Comparison of ENCODE assay signal across 8 cellular contexts in genomic region chr18:54263904-54264336, GRCh38. TPM values are rescaled to one million over a fixed set of nuclear protein-coding genes. Genes with fewer than 3 reads are reported as not detected.
DNase-seq lines count a peak whose midpoint lies in the region; ATAC-seq and TF ChIP-seq lines count a peak whose summit lies in the region.

No MANE protein-coding gene starts in this region.

- peak overlapping the region; percentile 17; the same call in 1 of the 2 replicates for H2AFZ ChIP-seq in KMS-11 (ENCODE audit: low read depth)

- peaks cover 67% of the 10 kb centered on the region for H3K4me1 Mint-ChIP-seq in stimulated activated naive CD8-positive, alpha-beta T cell treated with anti-CD3 and anti-CD28 coated beads, Interleukin-15, amount 100 ng/mL, for 72 hours

- WGBS in tibial nerve, 2 donors = 79 to 83% methylated on average over 1 of the region's 1 CpG

- H3K9me3 ChIP-seq in tibial nerve = no peaks in the 10 kb centered on the region

- H3K9ac ChIP-seq in KMS-11 = peak overlapping the region; percentile 17; the same call in 1 of the 2 replicates

- H3K36me3 ChIP-seq in KMS-11 (ENCODE audit: insufficient read depth) = no peaks in the 10 kb centered on the region
- H3K36me3 ChIP-seq in tibial nerve = no peaks in the 10 kb centered on the region

- peak overlapping the region; percentile 37 for H3K4me2 ChIP-seq in KMS-11

- H4K20me1 ChIP-seq in KMS-11 (ENCODE audit: insufficient read depth) = no peaks in the 10 kb centered on the region

- H3K27ac Mint-ChIP-seq in stimulated activated naive CD8-positive, alpha-beta T cell treated with anti-CD3 and anti-CD28 coated beads, Interleukin-15, amount 100 ng/mL, for 72 hours = peak overlapping the region; percentile 21 to 60

- ATAC-seq in HG02642 (IDR thresholded peaks at IDR 0.05; ENCODE audit: poor library complexity, unreplicated experiment) = peak; percentile 82
- peak; percentile 92 for ATAC-seq in stimulated activated naive CD8-positive, alpha-beta T cell treated with anti-CD3 and anti-CD28 coated beads, Interleukin-15, amount 100 ng/mL, for 72 hours

- no peaks in the 10 kb centered on the region for H3K79me2 ChIP-seq in KMS-11 (ENCODE audit: insufficient read depth, low read depth)

- H3K27ac ChIP-seq in KMS-11 (peak overlapping the region; percentile 60), tibial nerve (no peak overlapping the region)

- H3K4me3 Mint-ChIP-seq in stimulated activated naive CD8-positive, alpha-beta T cell treated with anti-CD3 and anti-CD28 coated beads, Interleukin-15, amount 100 ng/mL, for 72 hours = peak overlapping the region; percentile 46 to 49

- H3K4me1 ChIP-seq in KMS-11 (ENCODE audit: low read depth, poor library complexity, severe bottlenecking) = peaks cover 53% of the 10 kb centered on the region
- no peaks in the 10 kb centered on the region for H3K4me1 ChIP-seq in tibial nerve

- H3K27me3 Mint-ChIP-seq in stimulated activated naive CD8-positive, alpha-beta T cell treated with anti-CD3 and anti-CD28 coated beads, Interleukin-15, amount 100 ng/mL, for 72 hours = no peaks in the 10 kb centered on the region

- H3K9me3 Mint-ChIP-seq in stimulated activated naive CD8-positive, alpha-beta T cell treated with anti-CD3 and anti-CD28 coated beads, Interleukin-15, amount 100 ng/mL, for 72 hours = no peaks in the 10 kb centered on the region

- peak; percentile 44 for DNase-seq in stimulated activated CD4-positive, alpha-beta T cell treated with anti-CD3 and anti-CD28 coated beads, Interleukin-4, amount 100 ng/mL, for 24 hours
- no peak for DNase-seq in stimulated activated CD4-positive, alpha-beta T cell treated with anti-CD3 and anti-CD28 coated beads, Interleukin-4, amount 100 ng/mL, for 1 hour
- peak; percentile 29 to 44 for DNase-seq in stimulated activated naive CD8-positive, alpha-beta T cell treated with anti-CD3 and anti-CD28 coated beads, Interleukin-15, amount 100 ng/mL, for 72 hours
- DNase-seq in tibial nerve (ENCODE audit: low spot score in 2 of 2) (no peak), NCI-H2081 (lab: John Stamatoyannopoulos, UW) (no peak), superior temporal gyrus (ENCODE audit: extremely low spot score) (no peak)

- H3K4me3 ChIP-seq in KMS-11 (IDR thresholded peaks at IDR 0.05; ENCODE audit: insufficient read depth, low read depth, low read length) (no peak overlapping the region), tibial nerve (no peak overlapping the region)

- TF ChIP-seq CTCF in KMS-11 (conservative IDR thresholded peaks at IDR 0.05; ENCODE audit: low read depth, low read length) (no peak), tibial nerve (IDR thresholded peaks at IDR 0.05) (no peak)

- H3K27me3 ChIP-seq in KMS-11 (ENCODE audit: insufficient read depth, low read depth) (no peaks in the 10 kb centered on the region), tibial nerve (no peaks in the 10 kb centered on the region)

- no peak for TF ChIP-seq EP300 in tibial nerve (IDR thresholded peaks at IDR 0.05)

- TF ChIP-seq POLR2A in tibial nerve (IDR thresholded peaks at IDR 0.05) = no peak

RNA-seq across cellular contexts. Expression of gene POLI, which starts 5.4 kb away (rescaled TPM):
- total RNA-seq in tibial nerve = 10 to 100 TPM; 36.0 to 55.7 (median 38.9) TPM

RNA-seq across cellular contexts. Expression of gene MBD2, which starts 39.5 kb away (rescaled TPM):
- 10 to 100 TPM; 32.1 to 60.6 (median 37.8) TPM for total RNA-seq in tibial nerve

Comparison
In these comparisons a context has a peak if more than half of its experiments do, and no peak if none do; other contexts are left out.
1. DNase-seq: peak in stimulated activated CD4-positive, alpha-beta T cell treated with anti-CD3 and anti-CD28 coated beads, Interleukin-4, amount 100 ng/mL, for 24 hours (single experiment) and stimulated activated naive CD8-positive, alpha-beta T cell treated with anti-CD3 and anti-CD28 coated beads, Interleukin-15, amount 100 ng/mL, for 72 hours (2 of 2); none in stimulated activated CD4-positive, alpha-beta T cell treated with anti-CD3 and anti-CD28 coated beads, Interleukin-4, amount 100 ng/mL, for 1 hour (single experiment), tibial nerve (0 of 2), NCI-H2081 (0 of 2) and superior temporal gyrus (single experiment).